8 cellular contexts compared by ENCODE assay signal in genomic region chr17:1275962-1276736, GRCh38. TPM values are rescaled to one million over a fixed set of nuclear protein-coding genes. Genes with fewer than 3 reads are reported as not detected.
DNase-seq lines count a peak whose midpoint lies in the region; ATAC-seq and TF ChIP-seq lines count a peak whose summit lies in the region.

No MANE protein-coding gene starts in this region.

- DNase-seq in DND-41 (peak; percentile 72), LNCaP clone FGC (ENCODE audit: low read depth) (no peak), choroid plexus epithelial cell (ENCODE audit: low read depth) (peak; percentile 53), lower lobe of right lung (peak; percentile 74)
- DNase-seq in activated CD4-positive, alpha-beta T cell treated with anti-CD3 and anti-CD28 coated beads for 24 hours (ENCODE audit: low read depth in 2 of 2): peak; percentile 59
- peak; percentile 86 for DNase-seq in stimulated activated CD8-positive, alpha-beta memory T cell treated with anti-CD3 and anti-CD28 coated beads, Interleukin-4, amount 100 ng/mL, for 48 hours

- H3K4me1 ChIP-seq in DND-41 (ENCODE audit: insufficient read depth, low read length): no peaks in the 10 kb centered on the region
- peaks cover 6% of the 10 kb centered on the region for H3K4me1 ChIP-seq in lower lobe of right lung

- H3K27me3 ChIP-seq in DND-41 (ENCODE audit: insufficient read depth, low read length, poor library complexity): no peaks in the 10 kb centered on the region
- peaks cover 22% of the 10 kb centered on the region for H3K27me3 ChIP-seq in lower lobe of right lung (ENCODE audit: low read depth)

- H3K9me3 ChIP-seq in DND-41 (ENCODE audit: insufficient read depth, low read length, severe bottlenecking) (no peaks in the 10 kb centered on the region), lower lobe of right lung (no peaks in the 10 kb centered on the region)

- no peak overlapping the region for H3K4me3 ChIP-seq in DND-41 (ENCODE audit: low read depth in 1 of 2, low read length in 2 of 2)
- H3K4me3 ChIP-seq in LNCaP clone FGC (ENCODE audit: low read depth, low read length): no peak overlapping the region
- H3K4me3 ChIP-seq in choroid plexus epithelial cell (ENCODE audit: low read depth, low read length): no peak overlapping the region
- no peak overlapping the region for H3K4me3 ChIP-seq in lower lobe of right lung

- H3K27ac ChIP-seq in DND-41 (ENCODE audit: low read length) (no peak overlapping the region), lower lobe of right lung (no peak overlapping the region)

- H3K36me3 ChIP-seq in DND-41 (ENCODE audit: insufficient read depth, low read length): no peaks in the 10 kb centered on the region
- no peaks in the 10 kb centered on the region for H3K36me3 ChIP-seq in lower lobe of right lung

- H4K20me1 ChIP-seq in DND-41 (ENCODE audit: insufficient read depth, low read length): no peaks in the 10 kb centered on the region

- no peak overlapping the region for H3K9ac ChIP-seq in DND-41 (ENCODE audit: low read depth, low read length)

- no peak for TF ChIP-seq POLR2A in GM18505 (IDR thresholded peaks at IDR 0.05; ENCODE audit: borderline replicate concordance, extremely low read depth, insufficient read depth, insufficient read length)

- H3K4me2 ChIP-seq in DND-41 (ENCODE audit: insufficient read depth, low read length): peak overlapping the region; percentile 12; the same call in 1 of the 2 replicates

- peak; percentile 88 for TF ChIP-seq CTCF in DND-41 (IDR thresholded peaks at IDR 0.05; ENCODE audit: borderline replicate concordance, extremely low read depth, low read length, poor library complexity, severe bottlenecking)
- peak; percentile 85 for TF ChIP-seq CTCF in LNCaP clone FGC (IDR thresholded peaks at IDR 0.05; ENCODE audit: control insufficient read depth, extremely low read depth, insufficient read depth)
- TF ChIP-seq CTCF in choroid plexus epithelial cell (conservative IDR thresholded peaks at IDR 0.05; ENCODE audit: low read depth, low read length): peak; percentile 88
- TF ChIP-seq CTCF in lower lobe of right lung (IDR thresholded peaks at IDR 0.05): peak; percentile 83

- intact Hi-C loops in lower lobe of right lung (cut with DNase I): no loop called here

- ATAC-seq in DND-41 (ENCODE audit: insufficient read depth, low read depth) (peak; percentile 92), lower lobe of right lung (peak; percentile 78 to 79), HG02610 (IDR thresholded peaks at IDR 0.05; ENCODE audit: unreplicated experiment) (no peak), GM18505 (IDR thresholded peaks at IDR 0.05; ENCODE audit: unreplicated experiment) (no peak)

- H2AFZ ChIP-seq in DND-41 (ENCODE audit: low read depth, low read length): no peak overlapping the region; the same call in 1 of the 2 replicates

- H3K79me2 ChIP-seq in DND-41 (ENCODE audit: insufficient read depth, low read length): no peaks in the 10 kb centered on the region

RNA-seq across cellular contexts. Expression of gene TRARG1, which starts 3.3 kb away (rescaled TPM):
- total RNA-seq in lower lobe of right lung: not detected

RNA-seq across cellular contexts. Expression of gene BHLHA9, which starts 5.9 kb away (rescaled TPM):
- not detected for total RNA-seq in lower lobe of right lung

Comparison
In these comparisons a context has a peak if more than half of its experiments do, and no peak if none do; other contexts are left out.
1. ATAC-seq: peak in DND-41 (single experiment) and lower lobe of right lung (2 of 2); none in HG02610 (single experiment) and GM18505 (single experiment).
2. Peak in every context shown above with its lines, with median percentiles within 50 percentile points of each other: CTCF ChIP-seq.